28 cellular contexts compared by ENCODE assay signal in the genomic region with DNA sequence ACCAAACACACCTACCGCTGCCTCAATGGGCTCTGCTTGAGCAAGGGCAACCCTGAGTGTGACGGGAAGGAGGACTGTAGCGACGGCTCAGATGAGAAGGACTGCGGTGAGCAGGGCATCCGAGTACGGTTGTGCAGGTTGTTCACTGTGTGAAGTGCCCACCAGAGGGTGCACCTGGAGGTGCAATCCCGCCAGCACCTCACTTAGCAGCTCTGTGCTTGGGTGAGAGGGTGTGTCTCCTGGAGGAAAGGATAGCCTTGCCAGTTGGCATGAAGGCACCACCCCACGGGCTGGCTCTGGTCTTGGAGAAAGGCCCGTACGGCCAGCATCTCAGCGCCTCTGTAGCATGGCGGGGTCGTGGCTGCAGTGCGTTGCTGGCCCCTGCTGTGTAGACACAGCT. TPM values are rescaled to one million over a fixed set of nuclear protein-coding genes. Genes with fewer than 3 reads are reported as not detected.
A peak's percentile ranks its signal among the peaks of the same experiment; 100 is the strongest.
DNase-seq lines count a peak whose midpoint lies in the region; ATAC-seq and TF ChIP-seq lines count a peak whose summit lies in the region.
"Had no signal": no experiment of that assay in that cellular context is flagged by ENCODE, and none has a peak within 500 bp of the region (broad histone marks: within the 10 kb centered on the region; RNA-seq: fewer than 3 reads in every experiment).

No MANE protein-coding gene starts in this region.

- no TSS peak for BruUV-seq in HCT116 (replicated peaks; lab: Mats Ljungman, UMichigan)

- DNase-seq in HCT116 (ENCODE audit: low read depth, low spot score) (no peak), WTC11 (ENCODE audit: low spot score) (no peak), neuronal stem cell (ENCODE audit: low spot score) (no peak)
- DNase-seq: activated CD4-positive, alpha-beta T cell treated with anti-CD3 and anti-CD28 coated beads for 48 hours; activated gamma-delta T cell treated with Interleukin-2 at 50 U/mL for 16 hours; activated naive CD8-positive, alpha-beta T cell treated with anti-CD3 and anti-CD28 coated beads, Interleukin-2, amount 50 U/mL, for 24 hours; activated T-cell treated with anti-CD3 and anti-CD28 coated beads, Interleukin-2, amount 50 U/mL, for 24 hours; dorsolateral prefrontal cortex; GM23248; hippocampal formation; lower lobe of right lung; naive thymus-derived CD8-positive, alpha-beta T cell; NCI-H1436; NCI-H2081 treated with DMSO at 0.1 percent for 48 hours; NCI-H345; NCI-H69; occipital lobe; T1000 had no signal

- CTCF ChIA-PET in HCT116 (lab: Charles Lee) (no interaction called here), WTC11 (lab: Charles Lee) (interaction anchor here (1.4 kb wide), 1 partner anchor 14 kb away, joined by 7 read pairs; no protein-coding TSS in a partner anchor)

- no peaks in the 10 kb centered on the region for H3K27me3 Mint-ChIP-seq in WTC11 (ENCODE audit: low read depth)
- H3K27me3 Mint-ChIP-seq: activated naive CD8-positive, alpha-beta T cell treated with anti-CD3 and anti-CD28 coated beads, Interleukin-2, amount 50 U/mL, for 24 hours; activated T-cell treated with anti-CD3 and anti-CD28 coated beads, Interleukin-2, amount 50 U/mL, for 24 hours had no signal

- peak overlapping the region; percentile 87 for H3K14ac ChIP-seq in neuronal stem cell (ENCODE audit: low read length)

- H3K27me3 ChIP-seq in DOHH2 (ENCODE audit: control insufficient read depth, low read length) (no peaks in the 10 kb centered on the region), HCT116 (ENCODE audit: insufficient read depth, low read length) (no peaks in the 10 kb centered on the region), neuronal stem cell (ENCODE audit: control insufficient read depth in 3 of 3, insufficient read depth in 3 of 3, low read depth in 1 of 3, low read length in 3 of 3) (peaks cover 0 to 15% (median 0%) of the 10 kb centered on the region in 3 experiments)
- H3K27me3 ChIP-seq: dorsolateral prefrontal cortex, tibial nerve had no signal

- no peaks in the 10 kb centered on the region for H3F3A ChIP-seq in DOHH2 (ENCODE audit: control insufficient read depth, insufficient read depth)

- ATAC-seq in HCT116 (peak; percentile 68), WTC11 (peak; percentile 56), HG02981 (IDR thresholded peaks at IDR 0.05; ENCODE audit: unreplicated experiment) (no peak), HG02938 (IDR thresholded peaks at IDR 0.05; ENCODE audit: unreplicated experiment) (no peak), HG03045 (IDR thresholded peaks at IDR 0.05; ENCODE audit: unreplicated experiment) (no peak)
- ATAC-seq: activated naive CD8-positive, alpha-beta T cell treated with anti-CD3 and anti-CD28 coated beads, Interleukin-2, amount 50 U/mL, for 24 hours; lower lobe of right lung; naive thymus-derived CD8-positive, alpha-beta T cell; stimulated activated effector memory CD8-positive, alpha-beta T cell treated with anti-CD3 and anti-CD28 coated beads, Interleukin-12 subunit alpha, Interleukin-12 subunit beta, amount 100 ng/mL, for 72 hours had no signal

- no peak overlapping the region for H2BK15ac ChIP-seq in neuronal stem cell (ENCODE audit: low read length)

- H3K23ac ChIP-seq in neuronal stem cell (ENCODE audit: low read depth, low read length, poor library complexity): no peak overlapping the region

- peak overlapping the region; percentile 73 for H2AK5ac ChIP-seq in neuronal stem cell (ENCODE audit: low read depth, low read length)

- no peak for TF ChIP-seq RAD21 in HCT116 (IDR thresholded peaks at IDR 0.05; ENCODE audit: low read depth)

- no peak overlapping the region for H3K27ac Mint-ChIP-seq in WTC11
- H3K27ac Mint-ChIP-seq: activated naive CD8-positive, alpha-beta T cell treated with anti-CD3 and anti-CD28 coated beads, Interleukin-2, amount 50 U/mL, for 24 hours; activated T-cell treated with anti-CD3 and anti-CD28 coated beads, Interleukin-2, amount 50 U/mL, for 24 hours; naive thymus-derived CD8-positive, alpha-beta T cell; stimulated activated effector memory CD8-positive, alpha-beta T cell treated with anti-CD3 and anti-CD28 coated beads, Interleukin-12 subunit alpha, Interleukin-12 subunit beta, amount 100 ng/mL, for 72 hours had no signal

- no peak overlapping the region for H2BK12ac ChIP-seq in neuronal stem cell (ENCODE audit: low read length)

- no peak overlapping the region for H2BK5ac ChIP-seq in neuronal stem cell (ENCODE audit: low read length)

- TF ChIP-seq CTCF in DOHH2 (IDR thresholded peaks at IDR 0.05; ENCODE audit: low read depth, low read length, poor library complexity, severe bottlenecking): peak; percentile 14
- TF ChIP-seq CTCF in HCT116 (IDR thresholded peaks at IDR 0.05 in 2 of 3, conservative IDR thresholded peaks at IDR 0.05 in 1 of 3; ENCODE audit: borderline replicate concordance in 1 of 3, insufficient read depth in 1 of 3, low read depth in 2 of 3, low read length in 2 of 3): no peak; a peak in 1 of 6 replicates
- TF ChIP-seq CTCF in WTC11 (IDR thresholded peaks at IDR 0.05): no peak

- H3K9me3 Mint-ChIP-seq in WTC11: peaks cover 7% of the 10 kb centered on the region
- H3K9me3 Mint-ChIP-seq: activated naive CD8-positive, alpha-beta T cell treated with anti-CD3 and anti-CD28 coated beads, Interleukin-2, amount 50 U/mL, for 24 hours; activated T-cell treated with anti-CD3 and anti-CD28 coated beads, Interleukin-2, amount 50 U/mL, for 24 hours; naive thymus-derived CD8-positive, alpha-beta T cell; stimulated activated effector memory CD8-positive, alpha-beta T cell treated with anti-CD3 and anti-CD28 coated beads, Interleukin-12 subunit alpha, Interleukin-12 subunit beta, amount 100 ng/mL, for 72 hours had no signal

- H3K4me3 ChIP-seq in DOHH2 (ENCODE audit: low read length) (no peak overlapping the region), HCT116 (replicated peaks in 1 of 2; ENCODE audit: low read depth in 1 of 2, low read length in 2 of 2) (no peak overlapping the region), neuronal stem cell (ENCODE audit: low read length in 2 of 2) (no peak overlapping the region)
- H3K4me3 ChIP-seq: dorsolateral prefrontal cortex, GM23248, lower lobe of right lung, tibial nerve had no signal

- H3K36me3 ChIP-seq in DOHH2 (ENCODE audit: control insufficient read depth, low read length) (peaks cover 95% of the 10 kb centered on the region), HCT116 (ENCODE audit: control insufficient read depth in 1 of 2, insufficient read depth in 2 of 2, low read length in 2 of 2) (peaks cover 28 to 36% of the 10 kb centered on the region in 2 experiments; a peak in 3 of 4 replicates), neuronal stem cell (replicated peaks in 1 of 2; ENCODE audit: control insufficient read depth in 2 of 2, insufficient read depth in 2 of 2, low read length in 2 of 2) (no peaks in the 10 kb centered on the region)
- H3K36me3 ChIP-seq: tibial nerve had no signal

- POLR2A ChIA-PET in HCT116 (lab: Charles Lee): no interaction called here
- POLR2A ChIA-PET in WTC11 (lab: Charles Lee): interaction anchor here (0.6 kb wide), 1 partner anchor 122 kb away, joined by 4 read pairs; no protein-coding TSS in a partner anchor

- H3K4me2 ChIP-seq in DOHH2 (ENCODE audit: low read length) (no peak overlapping the region), HCT116 (ENCODE audit: low read length) (no peak overlapping the region), neuronal stem cell (ENCODE audit: insufficient read depth, low read length, poor library complexity, severe bottlenecking) (no peak overlapping the region)

- no peak overlapping the region for H2BK120ac ChIP-seq in neuronal stem cell (ENCODE audit: low read depth, low read length)

- H3K27ac ChIP-seq in DOHH2 (ENCODE audit: low read depth, low read length) (no peak overlapping the region), HCT116 (ENCODE audit: low read depth, low read length) (no peak overlapping the region), neuronal stem cell (replicated peaks; ENCODE audit: low read length) (no peak overlapping the region)
- H3K27ac ChIP-seq: C4-2B, dorsolateral prefrontal cortex, GM23248, HL-60, lower lobe of right lung, tibial nerve, VCaP had no signal

- no peak overlapping the region for H3K18ac ChIP-seq in neuronal stem cell (ENCODE audit: low read length)

- no peaks in the 10 kb centered on the region for H3K79me1 ChIP-seq in neuronal stem cell (ENCODE audit: low read depth, low read length)

- no peak overlapping the region for H4K91ac ChIP-seq in neuronal stem cell (ENCODE audit: low read depth, low read length, poor library complexity)

- TF ChIP-seq POLR2A in HCT116 (IDR thresholded peaks at IDR 0.05; ENCODE audit: borderline replicate concordance, extremely low read depth, insufficient read depth, insufficient read length): no peak

- RAD21 ChIA-PET in HCT116 (lab: Charles Lee; ENCODE audit: low non-redundant PET in 1 of 2, low total read pairs in 2 of 2, uncharacterized antibody in 2 of 2, unreplicated experiment in 2 of 2): no interaction called here

- no peaks in the 10 kb centered on the region for H3K9me2 ChIP-seq in DOHH2 (replicated peaks; ENCODE audit: control insufficient read depth, low read length)
- H3K9me2 ChIP-seq in HCT116 (ENCODE audit: insufficient read depth): no peaks in the 10 kb centered on the region

- no peak overlapping the region for H4K8ac ChIP-seq in neuronal stem cell (ENCODE audit: low read depth, low read length)

- no peaks in the 10 kb centered on the region for H3K9me3 ChIP-seq in DOHH2 (ENCODE audit: control insufficient read depth, insufficient read depth, low read length)
- no peaks in the 10 kb centered on the region for H3K9me3 ChIP-seq in HCT116 (ENCODE audit: control insufficient read depth in 1 of 2, insufficient read depth in 1 of 2, low read depth in 1 of 2, low read length in 2 of 2)
- peaks cover 7 to 10% of the 10 kb centered on the region in 2 donors for H3K9me3 ChIP-seq in neuronal stem cell (replicated peaks in 1 of 2; ENCODE audit: control insufficient read depth in 2 of 2, insufficient read depth in 1 of 2, low read depth in 1 of 2, low read length in 2 of 2)
- H3K9me3 ChIP-seq: lower lobe of right lung, tibial nerve had no signal

- H2AFZ ChIP-seq in HCT116 (ENCODE audit: low read depth, low read length, poor library complexity, severe bottlenecking) (no peak overlapping the region), neuronal stem cell (ENCODE audit: low read length) (no peak overlapping the region)
- H2AFZ ChIP-seq: GM23248 had no signal

- H3K4me1 ChIP-seq in DOHH2 (ENCODE audit: control insufficient read depth, low read length): peaks cover 20% of the 10 kb centered on the region
- H3K4me1 ChIP-seq in HCT116 (ENCODE audit: control insufficient read depth in 1 of 2, insufficient read depth in 2 of 2, low read length in 2 of 2): no peaks in the 10 kb centered on the region
- H3K4me1 ChIP-seq in neuronal stem cell (ENCODE audit: control insufficient read depth in 2 of 2, insufficient read depth in 1 of 2, low read depth in 1 of 2, low read length in 2 of 2): peaks cover 0 to 4% of the 10 kb centered on the region in 2 donors
- H3K4me1 ChIP-seq: lower lobe of right lung, tibial nerve had no signal

- H3K79me2 ChIP-seq in DOHH2 (ENCODE audit: control insufficient read depth, low read length) (no peaks in the 10 kb centered on the region; the same call in 1 of the 2 replicates), HCT116 (ENCODE audit: insufficient read depth, low read length) (no peaks in the 10 kb centered on the region)

- H3K36me3 Mint-ChIP-seq in WTC11: peaks cover 15% of the 10 kb centered on the region
- H3K36me3 Mint-ChIP-seq: naive thymus-derived CD8-positive, alpha-beta T cell; stimulated activated effector memory CD8-positive, alpha-beta T cell treated with anti-CD3 and anti-CD28 coated beads, Interleukin-12 subunit alpha, Interleukin-12 subunit beta, amount 100 ng/mL, for 72 hours had no signal

- WGBS in neuronal stem cell (ENCODE audit: extremely low coverage in 2 of 2, insufficient read length in 2 of 2, insufficient replicate concordance in 1 of 2), 2 donors: no CpG with 5 or more reads among the region's 15 CpGs

- H4K20me1 ChIP-seq in DOHH2 (ENCODE audit: control insufficient read depth, insufficient read depth, low read depth, low read length) (no peaks in the 10 kb centered on the region), HCT116 (ENCODE audit: insufficient read depth) (no peaks in the 10 kb centered on the region)

- H3K4me3 Mint-ChIP-seq in WTC11: no peak overlapping the region
- H3K4me3 Mint-ChIP-seq: activated naive CD8-positive, alpha-beta T cell treated with anti-CD3 and anti-CD28 coated beads, Interleukin-2, amount 50 U/mL, for 24 hours; activated T-cell treated with anti-CD3 and anti-CD28 coated beads, Interleukin-2, amount 50 U/mL, for 24 hours; naive thymus-derived CD8-positive, alpha-beta T cell; stimulated activated effector memory CD8-positive, alpha-beta T cell treated with anti-CD3 and anti-CD28 coated beads, Interleukin-12 subunit alpha, Interleukin-12 subunit beta, amount 100 ng/mL, for 72 hours had no signal

- no peak overlapping the region for H3K9ac ChIP-seq in HCT116 (ENCODE audit: low read length)
- H3K9ac ChIP-seq in neuronal stem cell (ENCODE audit: low read depth, low read length, poor library complexity): no peak overlapping the region
- H3K9ac ChIP-seq: GM23248 had no signal

- intact Hi-C loops in HCT116 (cut with micrococcal nuclease): no loop called here

- H3K4me1 Mint-ChIP-seq in WTC11: no peaks in the 10 kb centered on the region
- H3K4me1 Mint-ChIP-seq: stimulated activated effector memory CD8-positive, alpha-beta T cell treated with anti-CD3 and anti-CD28 coated beads, Interleukin-12 subunit alpha, Interleukin-12 subunit beta, amount 100 ng/mL, for 72 hours had no signal

- no peak overlapping the region for H3K4ac ChIP-seq in neuronal stem cell (ENCODE audit: low read length)

RNA-seq across cellular contexts. Expression of a gene that starts 39.4 kb away (rescaled TPM):
- total RNA-seq in HCT116 (2021; ENCODE audit: unreplicated experiment): 107 TPM
- polyA plus RNA-seq in HCT116 (2012): 133 and 134 TPM in 2 replicates
- 27.5 to 33.9 TPM (median 27.8 TPM) in 3 replicates for total RNA-seq in WTC11 (2021)
- polyA plus RNA-seq in neuronal stem cell (2013, experiment 1 of 2): 0.73 TPM
- polyA plus RNA-seq in neuronal stem cell (2013, experiment 2 of 2): 0.58 TPM
- total RNA-seq: endothelial cell of umbilical vein, GM23248, occipital lobe had no signal
- polyA plus RNA-seq: GM23248; naive thymus-derived CD8-positive, alpha-beta T cell had no signal

Comparison
In these comparisons a context has a peak if more than half of its experiments do, and no peak if none do; other contexts are left out.
1. ATAC-seq: peak in HCT116 (single experiment) and WTC11 (single experiment); none in HG02981 (single experiment), HG02938 (single experiment) and HG03045 (single experiment).